ENCODE assay signal across 9 cellular contexts in genomic region chr19:46890423-46891170, GRCh38. TPM values are rescaled to one million over a fixed set of nuclear protein-coding genes. Genes with fewer than 3 reads are reported as not detected.
DNase-seq lines count a peak whose midpoint lies in the region; ATAC-seq and TF ChIP-seq lines count a peak whose summit lies in the region.
"Had no signal": no experiment of that assay in that cellular context is flagged by ENCODE, and none has a peak within 500 bp of the region (broad histone marks: within the 10 kb centered on the region; RNA-seq: fewer than 3 reads in every experiment).

No MANE protein-coding gene starts in this region.

- no peak for TF ChIP-seq CTCF in DOHH2 (IDR thresholded peaks at IDR 0.05; ENCODE audit: low read depth, low read length, poor library complexity, severe bottlenecking)
- peak; percentile 7 for TF ChIP-seq CTCF in cardiac fibroblast (IDR thresholded peaks at IDR 0.05; ENCODE audit: low read depth, low read length)

- no peak overlapping the region for H3K27ac ChIP-seq in DOHH2 (ENCODE audit: low read depth, low read length)
- no peak overlapping the region for H3K27ac ChIP-seq in CD8-positive, alpha-beta memory T cell (ENCODE audit: low read depth, low read length)

- no peaks in the 10 kb centered on the region for H3K9me2 ChIP-seq in DOHH2 (replicated peaks; ENCODE audit: control insufficient read depth, low read length)

- no peaks in the 10 kb centered on the region for H3K27me3 ChIP-seq in DOHH2 (ENCODE audit: control insufficient read depth, low read length)
- H3K27me3 ChIP-seq in CD8-positive, alpha-beta memory T cell (ENCODE audit: insufficient read depth, low read length, poor library complexity, severe bottlenecking): no peaks in the 10 kb centered on the region

- H3K79me2 ChIP-seq in DOHH2 (ENCODE audit: control insufficient read depth, low read length): peaks cover 89% of the 10 kb centered on the region

- H3K9me3 Mint-ChIP-seq in CD8-positive, alpha-beta memory T cell: no peaks in the 10 kb centered on the region

- DNase-seq in LoVo (ENCODE audit: low spot score): peak; percentile 91
- peak; percentile 65 to 89 for DNase-seq in cardiac fibroblast (ENCODE audit: low read depth in 2 of 2)
- DNase-seq in mucosa of gallbladder (ENCODE audit: low spot score): peak; percentile 53
- DNase-seq in NCI-H82 treated with DMSO at 0.1 percent for 48 hours (lab: John Stamatoyannopoulos, UW; ENCODE audit: unreplicated experiment): no peak
- no peak for DNase-seq in Kasumi-1 (lab: John Stamatoyannopoulos, UW)
- DNase-seq in CD8-positive, alpha-beta memory T cell: no peak
- DNase-seq: KG1 had no signal

- peak overlapping the region; percentile 13; the same call in 1 of the 2 replicates for H3K4me2 ChIP-seq in DOHH2 (ENCODE audit: low read length)

- H4K20me1 ChIP-seq in DOHH2 (ENCODE audit: control insufficient read depth, insufficient read depth, low read depth, low read length): peaks cover 11% of the 10 kb centered on the region

- no peak overlapping the region for H3K4me3 Mint-ChIP-seq in CD8-positive, alpha-beta memory T cell

- H3K36me3 Mint-ChIP-seq in CD8-positive, alpha-beta memory T cell: peaks cover 0 to 5% (median 5%) of the 10 kb centered on the region in 3 donors

- peaks cover 54 to 80% (median 74%) of the 10 kb centered on the region in 3 donors for H3K4me1 Mint-ChIP-seq in CD8-positive, alpha-beta memory T cell

- no peak overlapping the region for H3K4me3 ChIP-seq in DOHH2 (ENCODE audit: low read length)
- no peak overlapping the region for H3K4me3 ChIP-seq in cardiac fibroblast (replicated peaks in 1 of 2; ENCODE audit: low read depth in 2 of 2, low read length in 2 of 2)
- no peak overlapping the region for H3K4me3 ChIP-seq in CD8-positive, alpha-beta memory T cell (ENCODE audit: low read length)

- peak overlapping the region in 4 of 8 donors; percentile 0 to 24 (median 7) for H3K27ac Mint-ChIP-seq in CD8-positive, alpha-beta memory T cell

- CTCF ChIA-PET in CD8-positive, alpha-beta memory T cell (lab: Charles Lee): no interaction called here

- H3K27me3 Mint-ChIP-seq in CD8-positive, alpha-beta memory T cell: no peaks in the 10 kb centered on the region

- peaks cover 80% of the 10 kb centered on the region for H3K4me1 ChIP-seq in DOHH2 (ENCODE audit: control insufficient read depth, low read length)
- peaks cover 6% of the 10 kb centered on the region for H3K4me1 ChIP-seq in CD8-positive, alpha-beta memory T cell (ENCODE audit: insufficient read depth, low read length)

- H3F3A ChIP-seq in DOHH2 (ENCODE audit: control insufficient read depth, insufficient read depth): peaks cover 20% of the 10 kb centered on the region

- H3K9me3 ChIP-seq in DOHH2 (ENCODE audit: control insufficient read depth, insufficient read depth, low read length): no peaks in the 10 kb centered on the region
- H3K9me3 ChIP-seq in CD8-positive, alpha-beta memory T cell (ENCODE audit: low read length): no peaks in the 10 kb centered on the region

- ATAC-seq in HG03196 (IDR thresholded peaks at IDR 0.05; ENCODE audit: unreplicated experiment): no peak

- POLR2A ChIA-PET in CD8-positive, alpha-beta memory T cell (lab: Charles Lee): no interaction called here

- H3K36me3 ChIP-seq in DOHH2 (ENCODE audit: control insufficient read depth, low read length): no peaks in the 10 kb centered on the region
- no peaks in the 10 kb centered on the region for H3K36me3 ChIP-seq in CD8-positive, alpha-beta memory T cell (ENCODE audit: insufficient read depth, low read length)

RNA-seq across cellular contexts. Expression of gene ARHGAP35, which starts 29.8 kb away (rescaled TPM):
- total RNA-seq in mucosa of gallbladder: 60.1 TPM
- total RNA-seq in CD8-positive, alpha-beta memory T cell: 10 to 100 TPM; 26.7 to 27.3 TPM
- polyA plus RNA-seq in CD8-positive, alpha-beta memory T cell: 12.2 TPM

RNA-seq across cellular contexts. Expression of gene AP2S1, which starts 40.0 kb away (rescaled TPM):
- total RNA-seq in mucosa of gallbladder: 125 TPM
- 100 to 1,000 TPM; 121 TPM for total RNA-seq in CD8-positive, alpha-beta memory T cell
- polyA plus RNA-seq in CD8-positive, alpha-beta memory T cell: 74.3 TPM

Comparison
In these comparisons a context has a peak if more than half of its experiments do, and no peak if none do; other contexts are left out.
1. DNase-seq: peak in LoVo (single experiment), cardiac fibroblast (2 of 2) and mucosa of gallbladder (single experiment); none in NCI-H82 treated with DMSO at 0.1 percent for 48 hours (single experiment), Kasumi-1 (0 of 2) and CD8-positive, alpha-beta memory T cell (0 of 5).